8 cellular contexts compared by ENCODE assay signal in genomic region chr12:57182918-57183575, GRCh38. TPM values are rescaled to one million over a fixed set of nuclear protein-coding genes. Genes with fewer than 3 reads are reported as not detected.
DNase-seq lines count a peak whose midpoint lies in the region; ATAC-seq and TF ChIP-seq lines count a peak whose summit lies in the region.

No MANE protein-coding gene starts in this region.

- TF ChIP-seq CTCF in A673 (conservative IDR thresholded peaks at IDR 0.05; ENCODE audit: low read depth, low read length) (peak; percentile 91), activated B cell treated with CpG ODN at 0.5 μM for 24 hours (IDR thresholded peaks at IDR 0.05) (no peak), cardiac fibroblast (IDR thresholded peaks at IDR 0.05; ENCODE audit: low read depth, low read length) (peak; percentile 81)

- H3K4me3 Mint-ChIP-seq in activated B cell treated with CpG ODN at 0.5 μM for 24 hours = no peak overlapping the region

- CTCF ChIA-PET in A673 (lab: Charles Lee) (interaction anchor here (0.6 to 1.4 kb wide), 9 partner anchors 10 to 114 kb away, joined by 3 to 8 read pairs (median 4); partner anchors contain the start of gene STAT6), activated B cell treated with CpG ODN at 0.5 μM for 24 hours (lab: Charles Lee) (interaction anchor here (0.6 to 2.9 kb wide), 16 partner anchors 50 to 562 kb away, joined by 3 to 26 read pairs (median 4); partner anchors contain the start of genes LRP1 and STAT6)

- H3K4me3 ChIP-seq in A673 (ENCODE audit: low read depth, low read length, poor library complexity, severe bottlenecking) (no peak overlapping the region), cardiac fibroblast (replicated peaks in 1 of 2; ENCODE audit: low read depth in 2 of 2, low read length in 2 of 2) (no peak overlapping the region)

- BruUV-seq in A673 (replicated peaks; lab: Mats Ljungman, UMichigan) = no TSS peak

- H3K27me3 Mint-ChIP-seq in activated B cell treated with CpG ODN at 0.5 μM for 24 hours = peaks cover 2% of the 10 kb centered on the region

- H3K9me3 ChIP-seq in A673 (ENCODE audit: low read depth, low read length, poor library complexity, severe bottlenecking) = no peaks in the 10 kb centered on the region

- peaks cover 4% of the 10 kb centered on the region for H3K4me1 Mint-ChIP-seq in activated B cell treated with CpG ODN at 0.5 μM for 24 hours

- peaks cover 11% of the 10 kb centered on the region for H3K36me3 ChIP-seq in A673 (ENCODE audit: insufficient read depth, low read length, poor library complexity, severe bottlenecking)

- H3K27ac Mint-ChIP-seq in activated B cell treated with CpG ODN at 0.5 μM for 24 hours = peak overlapping the region; percentile 6

- no peaks in the 10 kb centered on the region for H3K27me3 ChIP-seq in A673 (replicated peaks; ENCODE audit: insufficient read depth, low read depth, low read length, poor library complexity)

- H3K27ac ChIP-seq in A673 (ENCODE audit: low read depth, low read length, poor library complexity, severe bottlenecking) = no peak overlapping the region

- DNase-seq in A673 (ENCODE audit: low spot score) (peak; percentile 79), NCI-H2107 treated with DMSO at 0.1 percent for 48 hours (lab: John Stamatoyannopoulos, UW; ENCODE audit: unreplicated experiment) (peak; percentile 78), activated B cell treated with CpG ODN at 0.5 μM for 24 hours (peak; percentile 74), cardiac fibroblast (ENCODE audit: low read depth in 2 of 2) (peak; percentile 66 to 68), left colon (peak; percentile 60 to 87)
- peak; percentile 62 to 81 (median 67) for DNase-seq in stimulated activated CD4-positive, alpha-beta T cell treated with anti-CD3 and anti-CD28 coated beads, TNF-alpha, amount 100 ng/mL, for 24 hours (ENCODE audit: low read depth in 3 of 3)

- intact Hi-C loops in A673 (cut with micrococcal nuclease; ENCODE audit: unreplicated experiment) = loop anchor here (2.0 to 10.0 kb wide), 3 partner anchors 58 to 428 kb away; partner anchors contain the start of genes PRIM1 and ZBTB39
- intact Hi-C loops in activated B cell treated with CpG ODN at 0.5 μM for 24 hours (cut with micrococcal nuclease) = loop anchor here (1.0 to 2.0 kb wide), 7 partner anchors 56 to 670 kb away; no protein-coding TSS in a partner anchor
- intact Hi-C loops in left colon (cut with DNase I, micrococcal nuclease) = loop anchor here in 1 of 2 donors (2.0 kb wide), 1 partner anchor 58 kb away; no protein-coding TSS in a partner anchor

- no peaks in the 10 kb centered on the region for H3K9me3 Mint-ChIP-seq in activated B cell treated with CpG ODN at 0.5 μM for 24 hours

- H3K36me3 Mint-ChIP-seq in activated B cell treated with CpG ODN at 0.5 μM for 24 hours (ENCODE audit: low read depth) = no peaks in the 10 kb centered on the region

- POLR2A ChIA-PET in A673 (lab: Charles Lee; ENCODE audit: low non-redundant PET) = interaction anchor here (0.7 kb wide), 1 partner anchor 123 kb away, joined by 3 read pairs; no protein-coding TSS in a partner anchor
- POLR2A ChIA-PET in activated B cell treated with CpG ODN at 0.5 μM for 24 hours (lab: Charles Lee) = interaction anchor here (0.8 to 1.9 kb wide), 5 partner anchors 55 to 71 kb away, joined by 3 to 11 read pairs (median 4); partner anchors contain the start of genes LRP1 and STAT6

- H3K4me1 ChIP-seq in A673 (ENCODE audit: insufficient read depth, low read length, poor library complexity, severe bottlenecking) = no peaks in the 10 kb centered on the region

- ATAC-seq in GM18520 (IDR thresholded peaks at IDR 0.05; ENCODE audit: unreplicated experiment) (peak; percentile 60), HG03064 (IDR thresholded peaks at IDR 0.05; ENCODE audit: low read depth, unreplicated experiment) (peak; percentile 75), activated B cell treated with CpG ODN at 0.5 μM for 24 hours (ENCODE audit: low read depth) (peak; percentile 100), left colon (peak; percentile 95)

RNA-seq across cellular contexts. Expression of gene NXPH4, which starts 33.5 kb away (rescaled TPM):
- total RNA-seq in A673 (2021) (4.8 and 6.0 TPM in 2 replicates), activated B cell treated with CpG ODN at 0.5 μM for 24 hours (3.4 and 3.5 TPM in 2 replicates), left colon (not detected)

RNA-seq across cellular contexts. Expression of gene LRP1-AS, which starts 35.6 kb away (rescaled TPM):
- total RNA-seq in A673 (2021) = not detected in 2 replicates
- total RNA-seq in activated B cell treated with CpG ODN at 0.5 μM for 24 hours = not detected in 2 replicates
- total RNA-seq in left colon = not detected

RNA-seq across cellular contexts. Expression of gene SHMT2, which starts 46.5 kb away (rescaled TPM):
- total RNA-seq in A673 (2021) (274 and 310 TPM in 2 replicates), activated B cell treated with CpG ODN at 0.5 μM for 24 hours (268 and 270 TPM in 2 replicates), left colon (10 to 100 TPM; 45.3 to 58.8 TPM)

RNA-seq across cellular contexts. Expression of gene LRP1, which starts 54.8 kb away (rescaled TPM):
- total RNA-seq in A673 (2021) (31.0 and 43.6 TPM in 2 replicates), activated B cell treated with CpG ODN at 0.5 μM for 24 hours (0.56 and 0.95 TPM in 2 replicates), left colon (100 to 1,000 TPM; 117 to 119 TPM)
